8 cellular contexts compared by ENCODE assay signal in genomic region chr4:108168213-108168671, GRCh38. TPM values are rescaled to one million over a fixed set of nuclear protein-coding genes. Genes with fewer than 3 reads are reported as not detected.
DNase-seq lines count a peak whose midpoint lies in the region; ATAC-seq, FAIRE-seq and TF ChIP-seq lines count a peak whose summit lies in the region.

No MANE protein-coding gene starts in this region.

- H3K79me2 ChIP-seq in HepG2 (ENCODE audit: insufficient read depth, low read length) = no peaks in the 10 kb centered on the region

- peaks cover 25% of the 10 kb centered on the region for H3K36me3 Mint-ChIP-seq in activated naive CD8-positive, alpha-beta T cell treated with anti-CD3 and anti-CD28 coated beads for 36 hours
- H3K36me3 Mint-ChIP-seq in type B pancreatic cell = peaks cover 1% of the 10 kb centered on the region

- no peaks in the 10 kb centered on the region for H3K4me1 ChIP-seq in BE2C
- peaks cover 23% of the 10 kb centered on the region for H3K4me1 ChIP-seq in HepG2 (ENCODE audit: insufficient read depth, low read length)

- peak overlapping the region; percentile 40 for H3K4me3 ChIP-seq in BE2C (ENCODE audit: low read depth, low read length)
- peak overlapping the region; percentile 40 to 51 (median 41) for H3K4me3 ChIP-seq in HepG2 (replicated peaks in 1 of 3; ENCODE audit: insufficient read depth in 1 of 3, low read depth in 2 of 3, low read length in 3 of 3)

- H3K9me3 ChIP-seq in BE2C = no peaks in the 10 kb centered on the region
- no peaks in the 10 kb centered on the region for H3K9me3 ChIP-seq in HepG2 (ENCODE audit: low read length)

- H3K4me1 Mint-ChIP-seq in activated naive CD8-positive, alpha-beta T cell treated with anti-CD3 and anti-CD28 coated beads for 36 hours = peaks cover 32% of the 10 kb centered on the region
- peaks cover 34% of the 10 kb centered on the region for H3K4me1 Mint-ChIP-seq in type B pancreatic cell (ENCODE audit: unreplicated experiment)

- 3% methylated on average over 19 of the region's 24 CpGs for WGBS in HepG2 (ENCODE audit: low lambda C conversion rate)

- TF ChIP-seq EP300 in HepG2 (IDR thresholded peaks at IDR 0.05; ENCODE audit: low read depth in 2 of 2, low read length in 2 of 2) (no peak), HepG2 (CRISPR knock-in tag; IDR thresholded peaks at IDR 0.05; ENCODE audit: borderline replicate concordance) (no peak)

- H3K4me3 Mint-ChIP-seq in activated naive CD8-positive, alpha-beta T cell treated with anti-CD3 and anti-CD28 coated beads for 36 hours = peak overlapping the region; percentile 86
- peak overlapping the region; percentile 92 for H3K4me3 Mint-ChIP-seq in type B pancreatic cell

- POLR2A ChIA-PET in HepG2 (lab: Yijun Ruan, JAX) = no interaction called here

- H3K9me3 Mint-ChIP-seq in activated naive CD8-positive, alpha-beta T cell treated with anti-CD3 and anti-CD28 coated beads for 36 hours = no peaks in the 10 kb centered on the region
- no peaks in the 10 kb centered on the region for H3K9me3 Mint-ChIP-seq in type B pancreatic cell

- BruUV-seq in HepG2 (replicated peaks; lab: Mats Ljungman, UMichigan) = no TSS peak

- H3K27me3 Mint-ChIP-seq in activated naive CD8-positive, alpha-beta T cell treated with anti-CD3 and anti-CD28 coated beads for 36 hours = no peaks in the 10 kb centered on the region
- peaks cover 70% of the 10 kb centered on the region for H3K27me3 Mint-ChIP-seq in type B pancreatic cell

- no peak for TF ChIP-seq RAD21 in HepG2 (CRISPR knock-in tag; IDR thresholded peaks at IDR 0.05)

- H2AFZ ChIP-seq in HepG2 (ENCODE audit: low read length) = no peak overlapping the region

- H3K9ac ChIP-seq in HepG2 (ENCODE audit: insufficient read depth, low read depth, low read length) = no peak overlapping the region

- H4K20me1 ChIP-seq in HepG2 (ENCODE audit: insufficient read depth, low read length) = no peaks in the 10 kb centered on the region

- TF ChIP-seq POLR2A in HepG2 (IDR thresholded peaks at IDR 0.05; ENCODE audit: insufficient read depth in 1 of 2, low read depth in 2 of 2, low read length in 2 of 2) = no peak

- peak; percentile 16 for ATAC-seq in HG02623 (IDR thresholded peaks at IDR 0.05; ENCODE audit: unreplicated experiment)
- no peak for ATAC-seq in HepG2

- H3K27me3 ChIP-seq in BE2C (peaks cover 95% of the 10 kb centered on the region), HepG2 (ENCODE audit: control insufficient read depth in 1 of 2, insufficient read depth in 2 of 2, low read length in 2 of 2) (peaks cover 8 to 59% of the 10 kb centered on the region in 2 experiments; a peak in 4 of 5 replicates)

- peak overlapping the region; percentile 56 for H3K4me2 ChIP-seq in HepG2 (ENCODE audit: low read depth, low read length)

- no peak for FAIRE-seq in HepG2 (lab: Jason Lieb, UNC)

- peak overlapping the region; percentile 92 for H3K27ac Mint-ChIP-seq in activated naive CD8-positive, alpha-beta T cell treated with anti-CD3 and anti-CD28 coated beads for 36 hours
- peak overlapping the region; percentile 75 for H3K27ac Mint-ChIP-seq in type B pancreatic cell

- intact Hi-C loops in HepG2 (cut with micrococcal nuclease; ENCODE audit: unreplicated experiment) = no loop called here

- in situ Hi-C loops in HepG2 (cut with HindIII; ENCODE audit: extremely low pct_ligation_motif_present, low pct_unique_long_range_greater_than_20kb) (no loop called here), G401 (cut with HindIII; ENCODE audit: low sequenced_read_pairs) (no loop called here)

- DNase-seq in BE2C = no peak
- no peak for DNase-seq in activated naive CD8-positive, alpha-beta T cell treated with anti-CD3 and anti-CD28 coated beads for 36 hours
- no peak for DNase-seq in HepG2 (ENCODE audit: low spot score)
- no peak for DNase-seq in type B pancreatic cell (ENCODE audit: extremely low spot score, unreplicated experiment)
- DNase-seq in stimulated activated CD4-positive, alpha-beta T cell treated with anti-CD3 and anti-CD28 coated beads, Interleukin-15, amount 100 ng/mL, for 24 hours = no peak
- no peak for DNase-seq in G401 (ENCODE audit: low spot score)
- DNase-seq in COLO668 (lab: John Stamatoyannopoulos, UW; ENCODE audit: unreplicated experiment) = no peak

- TF ChIP-seq CTCF in BE2C (IDR thresholded peaks at IDR 0.05; ENCODE audit: low read depth, low read length) = no peak
- TF ChIP-seq CTCF in HepG2 (CRISPR knock-in tag; IDR thresholded peaks at IDR 0.05) = no peak
- TF ChIP-seq CTCF in type B pancreatic cell (conservative IDR thresholded peaks at IDR 0.05) = no peak

- H3K36me3 ChIP-seq in BE2C (no peaks in the 10 kb centered on the region), HepG2 (replicated peaks in 1 of 2; ENCODE audit: control insufficient read depth in 1 of 2, insufficient read depth in 2 of 2, low read length in 2 of 2) (no peaks in the 10 kb centered on the region)

- CTCF ChIA-PET in HepG2 (lab: Yijun Ruan, JAX; ENCODE audit: low intra/inter-chr PET ratio, low total read pairs) = no interaction called here

- H3K27ac ChIP-seq in HepG2 (ENCODE audit: extremely low read length, insufficient read depth, low read length) = no peak overlapping the region

TF ChIP-seq in HepG2, 621 proteins besides CTCF, POLR2A, EP300 and RAD21:
- TF ChIP-seq NCOR1 (IDR thresholded peaks at IDR 0.05; ENCODE audit: borderline replicate concordance, low read length) = no peak
- TF ChIP-seq ATF7 (IDR thresholded peaks at IDR 0.05) = no peak
- TF ChIP-seq ATF7 (CRISPR knock-in tag; IDR thresholded peaks at IDR 0.05) = no peak
- 0 out of 2 replicates have a peak, but pooled peaks have one; percentile 1 for TF ChIP-seq UBTF (CRISPR knock-in tag; IDR thresholded peaks at IDR 0.05)
TF ChIP-seq in HepG2: peak in this region for 1.

RNA-seq across cellular contexts. Expression of gene LEF1, which starts 0.5 kb away (rescaled TPM):
- not detected for polyA plus RNA-seq in BE2C (2012; ENCODE audit: insufficient read depth, insufficient read length, low read depth)
- 100 to 1,000 TPM; 211 to 239 TPM for total RNA-seq in activated naive CD8-positive, alpha-beta T cell treated with anti-CD3 and anti-CD28 coated beads for 36 hours
- total RNA-seq in HepG2 (2016; rRNA removed; fragmentation: Illumina TruSeq; extraction: Trizol) = 0.22 and 0.35 TPM in 2 replicates
- total RNA-seq in HepG2 (2016; cell fraction: cytosol; rRNA removed; fragmentation: Illumina TruSeq; extraction: Trizol; ENCODE audit: low read depth) = 0.51 and 0.62 TPM in 2 replicates
- total RNA-seq in HepG2 (2016; cell fraction: insoluble cytoplasmic fraction; rRNA removed; fragmentation: Illumina TruSeq; extraction: Trizol) = 0.12 and 0.32 TPM in 2 replicates
- 0.65 TPM in 2 replicates for total RNA-seq in HepG2 (2016; cell fraction: membrane; rRNA removed; fragmentation: Illumina TruSeq; extraction: Trizol)
- 0.50 and 0.63 TPM in 2 replicates for total RNA-seq in HepG2 (2016; cell fraction: nucleus; rRNA removed; fragmentation: Illumina TruSeq; extraction: Trizol)
- polyA plus RNA-seq in HepG2 (2011; rRNA removed) = 0.29 and 0.31 TPM in 2 replicates
- polyA plus RNA-seq in HepG2 (2011; cell fraction: cytosol; rRNA removed) = 0.18 and 0.52 TPM in 2 replicates
- polyA plus RNA-seq in HepG2 (2011; cell fraction: nucleus; rRNA removed) = 0.24 and 0.31 TPM in 2 replicates
- polyA plus RNA-seq in HepG2 (2012) = 0.15 and 0.36 TPM in 2 replicates
- 0.42 and 0.57 TPM in 2 replicates for polyA plus RNA-seq in HepG2 (2016; cell fraction: cytosol; fragmentation: Illumina TruSeq; extraction: Trizol; ENCODE audit: low read depth)
- 0.66 and 0.85 TPM in 2 replicates for polyA plus RNA-seq in HepG2 (2016; cell fraction: insoluble cytoplasmic fraction; fragmentation: Illumina TruSeq; extraction: Trizol; ENCODE audit: low read depth)
- polyA plus RNA-seq in HepG2 (2016; cell fraction: membrane; fragmentation: Illumina TruSeq; extraction: Trizol; ENCODE audit: low read depth) = 0.50 and 0.81 TPM in 2 replicates
- 0.83 and 1.2 TPM in 2 replicates for polyA plus RNA-seq in HepG2 (2016; cell fraction: nucleus; fragmentation: Illumina TruSeq; extraction: Trizol; ENCODE audit: insufficient read depth, low read depth)
- 0.33 and 0.78 TPM in 2 replicates for polyA minus RNA-seq in HepG2 (2011; rRNA and poly(A)+ RNA removed; ENCODE audit: low replicate concordance)
- not detected in 2 replicates for polyA minus RNA-seq in HepG2 (2011; cell fraction: cytosol; rRNA and poly(A)+ RNA removed)
- 0.39 TPM in 1 of 2 replicates, not detected in the other for polyA minus RNA-seq in HepG2 (2011; cell fraction: nucleus; rRNA and poly(A)+ RNA removed)
- 14.1 and 66.1 TPM in 2 replicates for total RNA-seq in type B pancreatic cell (ENCODE audit: low replicate concordance)
- total RNA-seq in G401 (2014; rRNA removed; shearing (Covaris generic)) = not detected in 2 replicates
